ENCODE assay signal across 12 cellular contexts in genomic region chr15:28954466-28955159, GRCh38.
DNase-seq lines count a peak whose midpoint lies in the region; ATAC-seq, FAIRE-seq and TF ChIP-seq lines count a peak whose summit lies in the region.
"Had no signal": no experiment of that assay in that cellular context is flagged by ENCODE, and none has a peak within 500 bp of the region (broad histone marks: within the 10 kb centered on the region; RNA-seq: fewer than 3 reads in every experiment).

No MANE protein-coding gene starts in this region.

- no peak overlapping the region for H3K9ac ChIP-seq in H1 (replicated peaks in 1 of 4; ENCODE audit: extremely low read depth in 1 of 4, low read depth in 3 of 4, low read length in 3 of 4)

- no peak overlapping the region for H3K4ac ChIP-seq in H1 (replicated peaks; ENCODE audit: insufficient read length, low read depth, low read length)

- H3K27me3 ChIP-seq in Peyer's patch (no peaks in the 10 kb centered on the region), H1 (replicated peaks in 1 of 4; ENCODE audit: control insufficient read depth in 3 of 4, extremely low read depth in 1 of 4, insufficient read depth in 3 of 4, low read length in 3 of 4) (no peaks in the 10 kb centered on the region), osteoblast (ENCODE audit: insufficient read depth, low read length) (no peaks in the 10 kb centered on the region)
- H3K27me3 ChIP-seq: upper lobe of left lung had no signal

- H2BK5ac ChIP-seq in H1 (ENCODE audit: low read depth, low read length), result no peak overlapping the region

- no peak overlapping the region for H2AK5ac ChIP-seq in H1 (ENCODE audit: low read depth, low read length)

- H2BK20ac ChIP-seq in H1 (ENCODE audit: low read length), result no peak overlapping the region

- no peaks in the 10 kb centered on the region for H3K23me2 ChIP-seq in H1 (ENCODE audit: low read depth, low read length)

- H3K4me1 ChIP-seq in Peyer's patch (no peaks in the 10 kb centered on the region), H1 (replicated peaks in 1 of 4; ENCODE audit: control insufficient read depth in 3 of 4, insufficient read depth in 4 of 4, low read length in 3 of 4) (peaks cover 0 to 15% (median 3%) of the 10 kb centered on the region in 4 experiments; a peak in 4 of 7 replicates), osteoblast (ENCODE audit: insufficient read depth, low read length) (peaks cover 8% of the 10 kb centered on the region)
- H3K4me1 ChIP-seq: adrenal gland, upper lobe of left lung had no signal

- H3K79me1 ChIP-seq in H1 (ENCODE audit: low read depth, low read length), result no peaks in the 10 kb centered on the region

- peak; percentile 9 for ATAC-seq in HG03175 (IDR thresholded peaks at IDR 0.05; ENCODE audit: unreplicated experiment)
- ATAC-seq: esophagus mucosa had no signal

- H3K79me2 ChIP-seq in H1 (ENCODE audit: control insufficient read depth in 1 of 2, insufficient read depth in 2 of 2, low read length in 2 of 2) (no peaks in the 10 kb centered on the region), osteoblast (ENCODE audit: insufficient read depth, low read length) (no peaks in the 10 kb centered on the region)

- no peak overlapping the region for H3K56ac ChIP-seq in H1 (replicated peaks; ENCODE audit: insufficient read length, low read depth, low read length)

- POLR2A ChIA-PET in H1 (lab: Charles Lee; ENCODE audit: partially characterized antibody), result no interaction called here

- WGBS in H1 (ENCODE audit: extremely low coverage in 1 of 2, insufficient coverage in 1 of 2, insufficient read length in 1 of 2, insufficient replicate concordance in 2 of 2, low coverage in 1 of 2, low lambda C conversion rate in 2 of 2, missing lambda C conversion rate in 1 of 2), 2 experiments, result 87% methylated on average over 12 of the region's 12 CpGs; no CpG with 5 or more reads in 1 of the 2 experiments

- no peak for TF ChIP-seq CTCF in Peyer's patch (IDR thresholded peaks at IDR 0.05)
- peak in 2 of 3 experiments; percentile 18 to 29; a peak in 2 of 4 replicates for TF ChIP-seq CTCF in H1 (IDR thresholded peaks at IDR 0.05; ENCODE audit: control extremely low read depth in 1 of 3, insufficient read depth in 1 of 3, low read depth in 1 of 3, low read length in 3 of 3)
- no peak for TF ChIP-seq CTCF in osteoblast (IDR thresholded peaks at IDR 0.05; ENCODE audit: extremely low read depth, low read depth, low read length)

- no peak for FAIRE-seq in H1 (lab: Jason Lieb, UNC)
- FAIRE-seq in RCC 7860 (lab: Jason Lieb, UNC), result no peak
- FAIRE-seq: GM12892 had no signal

- peak overlapping the region in 1 of 4 donors; percentile 45 for H3K27ac ChIP-seq in Peyer's patch
- H3K27ac ChIP-seq in H1 (ENCODE audit: low read depth, low read length), result no peak overlapping the region
- no peak overlapping the region for H3K27ac ChIP-seq in osteoblast (ENCODE audit: low read depth, low read length)
- H3K27ac ChIP-seq: adrenal gland, upper lobe of left lung, WERI-Rb-1 had no signal

- intact Hi-C loops in posterior vena cava (cut with DNase I), result no loop called here

- no peak overlapping the region for H3K14ac ChIP-seq in H1 (ENCODE audit: insufficient read length)

- no peak for TF ChIP-seq EP300 in H1 (IDR thresholded peaks at IDR 0.05; ENCODE audit: borderline replicate concordance in 1 of 2, low read depth in 2 of 2, low read length in 2 of 2)

- CTCF ChIA-PET in H1 (lab: Charles Lee; ENCODE audit: partially characterized antibody), result interaction anchor here (0.8 to 2.0 kb wide), 13 partner anchors 10 to 161 kb away, joined by 3 to 8 read pairs (median 3); no protein-coding TSS in a partner anchor

- H3K9me3 ChIP-seq in Peyer's patch (no peaks in the 10 kb centered on the region), H1 (ENCODE audit: insufficient read depth in 2 of 2, low read depth in 1 of 2, low read length in 1 of 2) (no peaks in the 10 kb centered on the region), osteoblast (ENCODE audit: low read depth, low read length) (no peaks in the 10 kb centered on the region)
- H3K9me3 ChIP-seq: adrenal gland, upper lobe of left lung had no signal

- no peak overlapping the region for H4K5ac ChIP-seq in H1 (ENCODE audit: insufficient read length, low read depth, low read length)

- H3K36me3 ChIP-seq in Peyer's patch (no peaks in the 10 kb centered on the region), H1 (ENCODE audit: control insufficient read depth in 2 of 4, insufficient read depth in 4 of 4, low read length in 3 of 4) (no peaks in the 10 kb centered on the region), osteoblast (ENCODE audit: insufficient read depth, low read length) (no peaks in the 10 kb centered on the region)
- H3K36me3 ChIP-seq: adrenal gland, upper lobe of left lung, WERI-Rb-1 had no signal

- peak in 1 of 2 experiments; percentile 23; a peak in 1 of 4 replicates for TF ChIP-seq RAD21 in H1 (IDR thresholded peaks at IDR 0.05 in 1 of 2, conservative IDR thresholded peaks at IDR 0.05 in 1 of 2; ENCODE audit: low read depth in 2 of 2, low read length in 2 of 2)

- H2AFZ ChIP-seq in H1 (ENCODE audit: low read length) (no peak overlapping the region), osteoblast (ENCODE audit: low read length) (no peak overlapping the region)

- H3K23ac ChIP-seq in H1 (ENCODE audit: insufficient read length), result no peak overlapping the region

- H3K4me3 ChIP-seq in Peyer's patch (no peak overlapping the region), H1 (ENCODE audit: extremely low read depth in 1 of 4, insufficient read depth in 2 of 4, low read depth in 3 of 4, low read length in 4 of 4) (no peak overlapping the region), osteoblast (ENCODE audit: insufficient read depth, low read length) (no peak overlapping the region)
- H3K4me3 ChIP-seq: adrenal gland, upper lobe of left lung had no signal

- H3K18ac ChIP-seq in H1 (ENCODE audit: extremely low read depth, low read length), result no peak overlapping the region

- no peaks in the 10 kb centered on the region for H4K20me1 ChIP-seq in H1 (replicated peaks in 1 of 2; ENCODE audit: control insufficient read depth in 1 of 2, insufficient read depth in 2 of 2, low read length in 2 of 2)
- H4K20me1 ChIP-seq in osteoblast (ENCODE audit: insufficient read depth, low read length), result no peaks in the 10 kb centered on the region

- H4K8ac ChIP-seq in H1 (ENCODE audit: extremely low read depth, insufficient read depth, low read length), result no peak overlapping the region

- peak in 2 of 3 donors; percentile 6 to 45 for DNase-seq in Peyer's patch
- peak in 1 of 2 experiments; percentile 39 for DNase-seq in H1 (ENCODE audit: low read depth in 1 of 2, low spot score in 2 of 2)
- DNase-seq in posterior vena cava (ENCODE audit: low spot score), result peak; percentile 67
- DNase-seq in activated CD4-positive, CD25-positive, alpha-beta regulatory T cell (lab: John Stamatoyannopoulos, UW), result no peak
- no peak for DNase-seq in osteoblast (ENCODE audit: insufficient read length, low spot score, missing footprints)
- no peak for DNase-seq in RCC 7860 (ENCODE audit: low spot score)
- DNase-seq: upper lobe of left lung, WERI-Rb-1 had no signal

- H2BK120ac ChIP-seq in H1 (replicated peaks; ENCODE audit: low read depth, low read length), result no peak overlapping the region

- H2BK15ac ChIP-seq in H1 (ENCODE audit: low read length), result no peak overlapping the region

- H3K4me2 ChIP-seq in H1 (ENCODE audit: insufficient read depth in 1 of 2, low read depth in 2 of 2, low read length in 2 of 2) (no peak overlapping the region), osteoblast (ENCODE audit: insufficient read depth, low read length) (no peak overlapping the region)

- TF ChIP-seq POLR2A in Peyer's patch (IDR thresholded peaks at IDR 0.05), result no peak
- TF ChIP-seq POLR2A in H1 (IDR thresholded peaks at IDR 0.05; ENCODE audit: control extremely low read depth in 1 of 2, low read depth in 2 of 2, low read length in 2 of 2), result no peak

- H4K91ac ChIP-seq in H1 (replicated peaks; ENCODE audit: insufficient read length, low read length), result no peak overlapping the region

- no peak overlapping the region; the same call in 1 of the 2 replicates for H2BK12ac ChIP-seq in H1 (ENCODE audit: low read depth, low read length)

TF ChIP-seq in H1, 55 proteins besides CTCF, POLR2A, EP300 and RAD21:
- TF ChIP-seq PHF8 (conservative IDR thresholded peaks at IDR 0.05; ENCODE audit: low read depth, low read length) (no peak), CREB1 (IDR thresholded peaks at IDR 0.05) (no peak), KDM5A (IDR thresholded peaks at IDR 0.05; ENCODE audit: low read length) (no peak), SAP30 (IDR thresholded peaks at IDR 0.05; ENCODE audit: insufficient read depth, insufficient replicate concordance, low read length) (no peak), ZNF274 (IDR thresholded peaks at IDR 0.05; ENCODE audit: borderline replicate concordance, extremely low read depth, low read length) (no peak), MAX (IDR thresholded peaks at IDR 0.05) (no peak), BRCA1 (IDR thresholded peaks at IDR 0.05; ENCODE audit: low read depth, low read length) (no peak), SP2 (IDR thresholded peaks at IDR 0.05; ENCODE audit: low read length) (no peak), RNF2 (IDR thresholded peaks at IDR 0.05; ENCODE audit: borderline replicate concordance, low read depth, low read length, missing control alignments, poor library complexity, severe bottlenecking) (no peak), KDM1A (IDR thresholded peaks at IDR 0.05; ENCODE audit: borderline replicate concordance, low read length) (no peak), TCF12 (IDR thresholded peaks at IDR 0.05; ENCODE audit: low read depth, low read length) (no peak)
TF ChIP-seq in H1: peak in this region for 0.

Comparison
In these comparisons a context has a peak if more than half of its experiments do, and no peak if none do; other contexts are left out.
1. DNase-seq: peak in Peyer's patch (2 of 3) and posterior vena cava (single experiment); none in activated CD4-positive, CD25-positive, alpha-beta regulatory T cell (0 of 4), osteoblast (single experiment) and RCC 7860 (single experiment).
2. CTCF ChIP-seq: peak in H1 (2 of 3); none in Peyer's patch (0 of 6) and osteoblast (single experiment).